In genomic region chr2:170512271-170512670, GRCh38 we compare ENCODE assay signal across 21 cellular contexts.
DNase-seq lines count a peak whose midpoint lies in the region; ATAC-seq and TF ChIP-seq lines count a peak whose summit lies in the region.
"Had no signal": no experiment of that assay in that cellular context is flagged by ENCODE, and none has a peak within 500 bp of the region (broad histone marks: within the 10 kb centered on the region; RNA-seq: fewer than 3 reads in every experiment).

No MANE protein-coding gene starts in this region.

- H3K27ac ChIP-seq in dorsolateral prefrontal cortex = peak overlapping the region in 48 of 59 donors; percentile 2 to 88 (median 59)
- H3K27ac ChIP-seq in coronary artery = no peak overlapping the region
- H3K27ac ChIP-seq in Karpas-422 (ENCODE audit: low read length) = no peak overlapping the region
- H3K27ac ChIP-seq: brain microvascular endothelial cell, esophagus squamous epithelium, GM23248, pancreas, thyroid gland had no signal

- no peak overlapping the region for H3K4me3 Mint-ChIP-seq in nephron
- no peak overlapping the region for H3K4me3 Mint-ChIP-seq in type B pancreatic cell
- H3K4me3 Mint-ChIP-seq: activated CD4-positive, alpha-beta memory T cell treated with anti-CD3 and anti-CD28 coated beads, Interleukin-2, amount 10 ng/mL, durations not matched to agents 7 days and 5 days; activated T-cell treated with anti-CD3 and anti-CD28 coated beads, Interleukin-2, amount 50 U/mL, for 4 hours; CD4-positive, CD25-positive, alpha-beta regulatory T cell had no signal

- H3K27me3 ChIP-seq in dorsolateral prefrontal cortex (peaks cover 0 to 4% (median 0%) of the 10 kb centered on the region in 45 donors), Karpas-422 (ENCODE audit: low read length) (no peaks in the 10 kb centered on the region)
- H3K27me3 ChIP-seq: brain microvascular endothelial cell, esophagus squamous epithelium, pancreas, thyroid gland had no signal

- H3K27me3 Mint-ChIP-seq in nephron (ENCODE audit: low read depth) (peaks cover 6% of the 10 kb centered on the region), type B pancreatic cell (peaks cover 22% of the 10 kb centered on the region)
- H3K27me3 Mint-ChIP-seq: CD4-positive, CD25-positive, alpha-beta regulatory T cell had no signal

- no peaks in the 10 kb centered on the region for H3K9me3 ChIP-seq in Karpas-422 (ENCODE audit: low read length)
- H3K9me3 ChIP-seq: esophagus squamous epithelium, pancreas, thyroid gland had no signal

- H2AFZ ChIP-seq in Karpas-422 (ENCODE audit: low read length) = no peak overlapping the region
- H2AFZ ChIP-seq: GM23248 had no signal

- H3K79me2 ChIP-seq in Karpas-422 (ENCODE audit: low read length) = no peaks in the 10 kb centered on the region

- no peak overlapping the region for H3K4me3 ChIP-seq in dorsolateral prefrontal cortex
- H3K4me3 ChIP-seq in coronary artery = no peak overlapping the region
- no peak overlapping the region for H3K4me3 ChIP-seq in Karpas-422 (ENCODE audit: low read length)
- H3K4me3 ChIP-seq: esophagus squamous epithelium, GM23248, pancreas, thyroid gland had no signal

- H3K9ac ChIP-seq in Karpas-422 (ENCODE audit: low read length) = no peak overlapping the region
- H3K9ac ChIP-seq: GM23248 had no signal

- intact Hi-C loops in Right ventricle myocardium superior (cut with DNase I) = no loop called here
- intact Hi-C loops in Right ventricle myocardium inferior (cut with DNase I) = no loop called here
- intact Hi-C loops in dorsolateral prefrontal cortex (cut with DNase I) = no loop called here

- peak in 3 of 56 donors; percentile 7 to 19 (median 17) for TF ChIP-seq CTCF in dorsolateral prefrontal cortex (IDR thresholded peaks at IDR 0.05 in 54 of 56, conservative IDR thresholded peaks at IDR 0.05 in 2 of 56; ENCODE audit: low read depth in 1 of 56, partially characterized antibody in 56 of 56)
- TF ChIP-seq CTCF in nephron (IDR thresholded peaks at IDR 0.05; ENCODE audit: unreplicated experiment in 3 of 3) = no peak
- TF ChIP-seq CTCF in type B pancreatic cell (conservative IDR thresholded peaks at IDR 0.05) = no peak
- TF ChIP-seq CTCF in coronary artery (IDR thresholded peaks at IDR 0.05) = no peak

- H3K9me2 ChIP-seq in Karpas-422 (replicated peaks; ENCODE audit: insufficient read depth, low read length) = no peaks in the 10 kb centered on the region

- H3K27ac Mint-ChIP-seq in nephron (peak overlapping the region in 2 of 3 experiments; percentile 55 to 58), type B pancreatic cell (peak overlapping the region; percentile 29)
- H3K27ac Mint-ChIP-seq: activated CD4-positive, alpha-beta memory T cell treated with anti-CD3 and anti-CD28 coated beads, Interleukin-2, amount 10 ng/mL, durations not matched to agents 7 days and 5 days; CD4-positive, CD25-positive, alpha-beta regulatory T cell had no signal

- H3K4me1 ChIP-seq in Karpas-422 (ENCODE audit: low read length) = no peaks in the 10 kb centered on the region
- H3K4me1 ChIP-seq: esophagus squamous epithelium, pancreas, thyroid gland had no signal

- H4K20me1 ChIP-seq in Karpas-422 (ENCODE audit: insufficient read depth, low read depth, low read length) = no peaks in the 10 kb centered on the region

- ATAC-seq in Right ventricle myocardium superior (ENCODE audit: poor library complexity) (peak; percentile 18), Right ventricle myocardium inferior (no peak)
- ATAC-seq: activated T-cell treated with anti-CD3 and anti-CD28 coated beads, Interleukin-2, amount 50 U/mL, for 4 hours; pancreas had no signal

- H3K9me3 Mint-ChIP-seq in nephron (no peaks in the 10 kb centered on the region), type B pancreatic cell (no peaks in the 10 kb centered on the region)
- H3K9me3 Mint-ChIP-seq: activated CD4-positive, alpha-beta memory T cell treated with anti-CD3 and anti-CD28 coated beads, Interleukin-2, amount 10 ng/mL, durations not matched to agents 7 days and 5 days; activated T-cell treated with anti-CD3 and anti-CD28 coated beads, Interleukin-2, amount 50 U/mL, for 4 hours; CD4-positive, CD25-positive, alpha-beta regulatory T cell had no signal

- H3K4me2 ChIP-seq in Karpas-422 (ENCODE audit: low read depth, low read length, poor library complexity, severe bottlenecking) = no peak overlapping the region

- peaks cover 42% of the 10 kb centered on the region for H3K4me1 Mint-ChIP-seq in nephron
- peaks cover 7% of the 10 kb centered on the region for H3K4me1 Mint-ChIP-seq in type B pancreatic cell (ENCODE audit: unreplicated experiment)

- H3K36me3 ChIP-seq in Karpas-422 (ENCODE audit: insufficient read depth, low read length) = no peaks in the 10 kb centered on the region
- H3K36me3 ChIP-seq: brain microvascular endothelial cell, esophagus squamous epithelium, pancreas, thyroid gland had no signal

- DNase-seq in Right ventricle myocardium superior (no peak), Right ventricle myocardium inferior (ENCODE audit: missing footprints) (no peak), dorsolateral prefrontal cortex (peak in 9 of 10 donors; percentile 42 to 86 (median 68)), type B pancreatic cell (ENCODE audit: extremely low spot score, unreplicated experiment) (no peak), coronary artery (ENCODE audit: low spot score) (no peak), A172 (ENCODE audit: low spot score) (no peak), Karpas-422 (no peak)
- DNase-seq: activated CD4-positive, alpha-beta memory T cell treated with anti-CD3 and anti-CD28 coated beads, Interleukin-2, amount 10 ng/mL, durations not matched to agents 7 days and 5 days; activated naive CD4-positive, alpha-beta T cell treated with anti-CD3 and anti-CD28 coated beads, Interleukin-2, amount 50 U/mL, for 16 hours; activated T-cell treated with anti-CD3 and anti-CD28 coated beads, Interleukin-2, amount 50 U/mL, for 4 hours; brain microvascular endothelial cell; CD4-positive, CD25-positive, alpha-beta regulatory T cell; DMS79; esophagus squamous epithelium; GM23248; IMR-90; NCI-H2081 treated with DMSO at 0.1 percent for 48 hours; NCI-H774; pancreas; thyroid gland had no signal

- H3K36me3 Mint-ChIP-seq in nephron (ENCODE audit: low read depth) = no peaks in the 10 kb centered on the region
- no peaks in the 10 kb centered on the region for H3K36me3 Mint-ChIP-seq in type B pancreatic cell
- H3K36me3 Mint-ChIP-seq: CD4-positive, CD25-positive, alpha-beta regulatory T cell had no signal

Comparison
In these comparisons a context has a peak if more than half of its experiments do, and no peak if none do; other contexts are left out.
1. DNase-seq: peak in dorsolateral prefrontal cortex (9 of 10); none in Right ventricle myocardium superior (single experiment), Right ventricle myocardium inferior (single experiment), type B pancreatic cell (single experiment), coronary artery (single experiment), A172 (single experiment) and Karpas-422 (single experiment).
2. H3K27ac ChIP-seq: peak in dorsolateral prefrontal cortex (48 of 59); none in coronary artery (0 of 2) and Karpas-422 (single experiment).